In the genomic region with DNA sequence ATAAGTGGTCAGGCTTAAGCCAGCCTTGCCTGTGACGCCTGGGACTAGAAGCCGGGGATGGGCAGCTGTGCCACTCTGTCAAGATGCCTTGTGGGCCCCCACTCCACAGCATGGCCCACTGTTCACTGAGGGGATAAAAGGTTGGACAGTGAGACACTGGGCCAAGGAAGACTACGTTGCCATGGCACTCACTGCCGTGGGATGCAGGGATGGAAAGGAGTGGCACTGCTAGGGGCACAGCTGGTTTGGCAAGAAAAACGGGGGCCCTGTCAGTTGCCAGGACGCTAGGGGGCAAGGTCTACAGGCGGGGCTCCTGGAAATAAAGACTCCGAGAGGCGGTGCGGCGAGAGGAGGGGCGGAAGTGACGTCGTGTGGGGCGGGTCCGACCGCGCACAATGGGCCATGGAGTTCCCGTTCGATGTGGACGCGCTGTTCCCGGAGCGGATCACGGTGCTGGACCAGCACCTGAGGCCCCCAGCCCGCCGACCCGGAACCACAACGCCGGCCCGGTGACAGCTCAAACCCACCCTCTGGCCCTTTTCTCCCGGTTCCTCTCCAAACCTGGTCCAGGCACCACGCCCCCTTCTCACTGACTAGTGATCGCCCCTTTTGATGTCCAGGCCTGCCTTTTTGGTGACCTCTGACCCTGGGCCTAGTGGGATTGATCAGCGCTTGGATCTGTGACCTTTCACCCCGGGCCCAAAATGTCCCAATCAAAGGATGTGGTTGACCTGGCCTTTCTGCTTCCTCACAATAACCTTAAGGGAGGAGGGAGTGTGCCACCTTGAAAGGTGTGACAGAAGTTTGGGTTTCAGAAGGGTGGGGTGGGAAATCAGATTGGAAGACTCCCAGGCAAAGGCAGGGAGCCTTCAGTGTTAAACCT, we compare ENCODE assay signal across 8 cellular contexts. TPM values are rescaled to one million over a fixed set of nuclear protein-coding genes. Genes with fewer than 3 reads are reported as not detected.
DNase-seq lines count a peak whose midpoint lies in the region; ATAC-seq and TF ChIP-seq lines count a peak whose summit lies in the region.

A gene (plus strand): TSS at position 391 of the 883 bp plus-strand sequence.

- CTCF ChIA-PET in activated B cell treated with CpG ODN at 0.5 μM for 24 hours (lab: Charles Lee): interaction anchor here (1.2 to 1.6 kb wide), 4 partner anchors 43 to 104 kb away, joined by 3 to 11 read pairs (median 6); a partner anchor contains a TSS

- H3K36me3 Mint-ChIP-seq in activated B cell treated with CpG ODN at 0.5 μM for 24 hours (ENCODE audit: low read depth): peaks cover 68% of the 10 kb centered on the region

- H3K4me3 ChIP-seq in cardiac fibroblast (replicated peaks in 1 of 2; ENCODE audit: low read depth in 2 of 2, low read length in 2 of 2): peak within 1 kb of the TSS; percentile 69 to 79

- H3K27me3 Mint-ChIP-seq in activated B cell treated with CpG ODN at 0.5 μM for 24 hours: no peaks in the 10 kb centered on the region

- TF ChIP-seq CTCF in activated B cell treated with CpG ODN at 0.5 μM for 24 hours (IDR thresholded peaks at IDR 0.05): no peak
- peak; percentile 46 for TF ChIP-seq CTCF in cardiac fibroblast (IDR thresholded peaks at IDR 0.05; ENCODE audit: low read depth, low read length)

- intact Hi-C loops in activated B cell treated with CpG ODN at 0.5 μM for 24 hours (cut with micrococcal nuclease): loop anchor here (1.0 to 2.0 kb wide), 3 partner anchors 9 to 47 kb away; a partner anchor contains a TSS

- peaks cover 21% of the 10 kb centered on the region for H3K4me1 Mint-ChIP-seq in activated B cell treated with CpG ODN at 0.5 μM for 24 hours

- POLR2A ChIA-PET in activated B cell treated with CpG ODN at 0.5 μM for 24 hours (lab: Charles Lee): interaction anchor here (0.5 to 3.1 kb wide), 7 partner anchors 9 to 104 kb away, joined by 5 to 17 read pairs (median 6); a partner anchor contains a TSS

- TF ChIP-seq POLR2A in GM15510 (IDR thresholded peaks at IDR 0.05; ENCODE audit: borderline replicate concordance, extremely low read depth, insufficient read length): peak; percentile 76

- peak; percentile 94 for DNase-seq in NCI-H2227 (lab: John Stamatoyannopoulos, UW; ENCODE audit: unreplicated experiment)
- DNase-seq in activated B cell treated with CpG ODN at 0.5 μM for 24 hours: peak; percentile 86
- DNase-seq in cardiac fibroblast (ENCODE audit: low read depth in 2 of 2): peak; percentile 75 to 79
- peak; percentile 76 for DNase-seq in iris pigment epithelial cell (ENCODE audit: low read depth)
- DNase-seq in stimulated activated CD4-positive, alpha-beta T cell treated with anti-CD3 and anti-CD28 coated beads, Interleukin-12 subunit alpha, Interleukin-12 subunit beta, amount 100 ng/mL, for 24 hours (ENCODE audit: low read depth in 2 of 2): peak; percentile 74 to 88
- DNase-seq in SKM-1 treated with dmso at 0.1 percent for 144 hours (lab: John Stamatoyannopoulos, UW; ENCODE audit: unreplicated experiment): no peak

- H3K27ac Mint-ChIP-seq in activated B cell treated with CpG ODN at 0.5 μM for 24 hours: peak within 1 kb of the TSS; percentile 89

- no peaks in the 10 kb centered on the region for H3K9me3 Mint-ChIP-seq in activated B cell treated with CpG ODN at 0.5 μM for 24 hours

- ATAC-seq in HG02970 (IDR thresholded peaks at IDR 0.05; ENCODE audit: low FRiP score, unreplicated experiment) (peak; percentile 60), activated B cell treated with CpG ODN at 0.5 μM for 24 hours (ENCODE audit: low read depth) (peak; percentile 99)

- peak within 1 kb of the TSS; percentile 90 for H3K4me3 Mint-ChIP-seq in activated B cell treated with CpG ODN at 0.5 μM for 24 hours

RNA-seq across cellular contexts. Expression of the gene that starts here (rescaled TPM):
- 6.9 and 10.3 TPM in 2 replicates for total RNA-seq in activated B cell treated with CpG ODN at 0.5 μM for 24 hours
